ENCODE assay signal across 11 cellular contexts in genomic region chr13:38477676-38478075, GRCh38.
"Had no signal": no experiment of that assay in that cellular context is flagged by ENCODE, and none has a peak within 500 bp of the region (broad histone marks: within the 10 kb centered on the region; RNA-seq: fewer than 3 reads in every experiment).

No MANE protein-coding gene starts in this region.

- H3K4me1 ChIP-seq: HAP-1 had no signal

- ATAC-seq: GM23338, HCT116 had no signal

- H3K9me3 ChIP-seq: HAP-1 had no signal

- FAIRE-seq: H1, H54 had no signal

- H3K27ac ChIP-seq: GM23248 had no signal

- H3K36me3 ChIP-seq: HAP-1 had no signal

- H3K4me3 ChIP-seq: GM23248, GM23338, HAP-1 had no signal

- DNase-seq: GM23248, GOT3, H7, H9, HCEC 1CT, HFFc6 had no signal
